ENCODE assay signal across 8 cellular contexts in genomic region chr10:3805791-3806381, GRCh38. TPM values are rescaled to one million over a fixed set of nuclear protein-coding genes. Genes with fewer than 3 reads are reported as not detected.
DNase-seq lines count a peak whose midpoint lies in the region; ATAC-seq, FAIRE-seq and TF ChIP-seq lines count a peak whose summit lies in the region.

No MANE protein-coding gene starts in this region.

- H3K9me3 ChIP-seq in A673 (ENCODE audit: low read depth, low read length, poor library complexity, severe bottlenecking) = no peaks in the 10 kb centered on the region
- H3K9me3 ChIP-seq in astrocyte (ENCODE audit: insufficient read depth, low read depth, low read length) = no peaks in the 10 kb centered on the region
- H3K9me3 ChIP-seq in left lung = no peaks in the 10 kb centered on the region
- no peaks in the 10 kb centered on the region for H3K9me3 ChIP-seq in WERI-Rb-1 (ENCODE audit: severe bottlenecking)

- CTCF ChIA-PET in A673 (lab: Charles Lee) = no interaction called here

- peaks cover 68% of the 10 kb centered on the region for H3K4me1 Mint-ChIP-seq in astrocyte (ENCODE audit: low read depth, unreplicated experiment)
- H3K4me1 Mint-ChIP-seq in type B pancreatic cell (ENCODE audit: unreplicated experiment) = peaks cover 63% of the 10 kb centered on the region

- no peak for TF ChIP-seq CTCF in A673 (conservative IDR thresholded peaks at IDR 0.05; ENCODE audit: low read depth, low read length)
- no peak for TF ChIP-seq CTCF in astrocyte (IDR thresholded peaks at IDR 0.05; ENCODE audit: insufficient read depth, low read depth, low read length)
- no peak for TF ChIP-seq CTCF in left lung (IDR thresholded peaks at IDR 0.05)
- TF ChIP-seq CTCF in type B pancreatic cell (conservative IDR thresholded peaks at IDR 0.05) = no peak
- no peak for TF ChIP-seq CTCF in WERI-Rb-1 (IDR thresholded peaks at IDR 0.05; ENCODE audit: low read depth, low read length)

- peak; percentile 91 for DNase-seq in A673 (ENCODE audit: low spot score)
- peak; percentile 35 for DNase-seq in SK-N-DZ (ENCODE audit: low spot score)
- peak; percentile 83 for DNase-seq in astrocyte (ENCODE audit: low read depth)
- DNase-seq in left lung = no peak
- no peak for DNase-seq in type B pancreatic cell (ENCODE audit: extremely low spot score, unreplicated experiment)
- no peak for DNase-seq in WERI-Rb-1

- H3K4me3 ChIP-seq in A673 (ENCODE audit: low read depth, low read length, poor library complexity, severe bottlenecking) = no peak overlapping the region
- H3K4me3 ChIP-seq in astrocyte (ENCODE audit: insufficient read depth, low read depth, low read length) = peak overlapping the region; percentile 5
- H3K4me3 ChIP-seq in left lung = no peak overlapping the region
- H3K4me3 ChIP-seq in WERI-Rb-1 (ENCODE audit: low read depth, low read length) = no peak overlapping the region

- H2AFZ ChIP-seq in astrocyte (ENCODE audit: low read depth, low read length) = no peak overlapping the region

- H3K4me1 ChIP-seq in A673 (ENCODE audit: insufficient read depth, low read length, poor library complexity, severe bottlenecking) (peaks cover 66% of the 10 kb centered on the region), astrocyte (ENCODE audit: insufficient read depth, low read length) (peaks cover 62% of the 10 kb centered on the region), left lung (peaks cover 34 to 81% of the 10 kb centered on the region in 2 donors)

- no peaks in the 10 kb centered on the region for H3K27me3 ChIP-seq in A673 (replicated peaks; ENCODE audit: insufficient read depth, low read depth, low read length, poor library complexity)
- H3K27me3 ChIP-seq in astrocyte (ENCODE audit: insufficient read depth, low read length) = no peaks in the 10 kb centered on the region
- H3K27me3 ChIP-seq in left lung = no peaks in the 10 kb centered on the region
- no peaks in the 10 kb centered on the region for H3K27me3 ChIP-seq in WERI-Rb-1 (ENCODE audit: insufficient read depth, low read depth, severe bottlenecking)

- H3K4me3 Mint-ChIP-seq in astrocyte (ENCODE audit: unreplicated experiment) (no peak overlapping the region), type B pancreatic cell (peak overlapping the region; percentile 7)

- H3K9me3 Mint-ChIP-seq in astrocyte (ENCODE audit: unreplicated experiment) = no peaks in the 10 kb centered on the region
- H3K9me3 Mint-ChIP-seq in type B pancreatic cell = no peaks in the 10 kb centered on the region

- peak overlapping the region; percentile 69 for H3K4me2 ChIP-seq in astrocyte (ENCODE audit: low read length)

- POLR2A ChIA-PET in A673 (lab: Charles Lee; ENCODE audit: low non-redundant PET) = no interaction called here

- no peaks in the 10 kb centered on the region for H3K27me3 Mint-ChIP-seq in astrocyte (ENCODE audit: low read depth, unreplicated experiment)
- H3K27me3 Mint-ChIP-seq in type B pancreatic cell = peaks cover 3% of the 10 kb centered on the region

- intact Hi-C loops in A673 (cut with micrococcal nuclease; ENCODE audit: unreplicated experiment) = loop anchor here (1.0 kb wide), 1 partner anchor 21 kb away; the partner anchor contains the start of gene KLF6
- intact Hi-C loops in left lung (cut with DNase I) = no loop called here

- ATAC-seq in GM19328 (IDR thresholded peaks at IDR 0.05; ENCODE audit: unreplicated experiment) = peak; percentile 46
- ATAC-seq in HG03558 (IDR thresholded peaks at IDR 0.05; ENCODE audit: extremely low read depth, unreplicated experiment) = peak; percentile 29
- no peak for ATAC-seq in left lung

- no peak overlapping the region for H3K27ac Mint-ChIP-seq in astrocyte (ENCODE audit: unreplicated experiment)
- peak overlapping the region; percentile 99 for H3K27ac Mint-ChIP-seq in type B pancreatic cell

- no peaks in the 10 kb centered on the region for H3K79me2 ChIP-seq in astrocyte (ENCODE audit: insufficient read depth, low read length)

- H3K36me3 ChIP-seq in A673 (ENCODE audit: insufficient read depth, low read length, poor library complexity, severe bottlenecking) (no peaks in the 10 kb centered on the region), astrocyte (ENCODE audit: insufficient read depth, low read length) (no peaks in the 10 kb centered on the region), left lung (no peaks in the 10 kb centered on the region), WERI-Rb-1 (no peaks in the 10 kb centered on the region)

- BruUV-seq in A673 (replicated peaks; lab: Mats Ljungman, UMichigan) = no TSS peak

- no peaks in the 10 kb centered on the region for H3K36me3 Mint-ChIP-seq in astrocyte (ENCODE audit: low read depth, unreplicated experiment)
- H3K36me3 Mint-ChIP-seq in type B pancreatic cell = no peaks in the 10 kb centered on the region

- H3K27ac ChIP-seq in A673 (ENCODE audit: low read depth, low read length, poor library complexity, severe bottlenecking) = peak overlapping the region; percentile 81
- H3K27ac ChIP-seq in astrocyte (ENCODE audit: low read depth, low read length) = peak overlapping the region; percentile 96
- H3K27ac ChIP-seq in left lung = peak overlapping the region; percentile 91 to 93
- no peak overlapping the region for H3K27ac ChIP-seq in WERI-Rb-1

- FAIRE-seq in astrocyte (lab: Jason Lieb, UNC) = no peak

- H3K9ac ChIP-seq in astrocyte (ENCODE audit: low read length) = peak overlapping the region; percentile 81

- no peaks in the 10 kb centered on the region for H4K20me1 ChIP-seq in astrocyte (ENCODE audit: insufficient read depth, low read length)

RNA-seq across cellular contexts. Expression of gene KLF6, which starts 20.9 kb away (rescaled TPM):
- total RNA-seq in A673 (2021) (57.3 and 70.1 TPM in 2 replicates), astrocyte (250 and 319 TPM in 2 replicates), left lung (100 to 1,000 TPM; 158 to 217 TPM), type B pancreatic cell (ENCODE audit: low replicate concordance) (117 and 269 TPM in 2 replicates)
- polyA plus RNA-seq in SK-N-DZ (2014; cell fraction: cytosol; rRNA removed) = 2.4 and 2.5 TPM in 2 replicates
- 6.6 and 14.0 TPM in 2 replicates for polyA plus RNA-seq in SK-N-DZ (2014; cell fraction: nucleus; rRNA removed)

Comparison
In these comparisons a context has a peak if more than half of its experiments do, and no peak if none do; other contexts are left out.
1. DNase-seq: peak in A673 (single experiment), SK-N-DZ (single experiment) and astrocyte (single experiment); none in left lung (0 of 2), type B pancreatic cell (single experiment) and WERI-Rb-1 (single experiment).